In the genomic region with DNA sequence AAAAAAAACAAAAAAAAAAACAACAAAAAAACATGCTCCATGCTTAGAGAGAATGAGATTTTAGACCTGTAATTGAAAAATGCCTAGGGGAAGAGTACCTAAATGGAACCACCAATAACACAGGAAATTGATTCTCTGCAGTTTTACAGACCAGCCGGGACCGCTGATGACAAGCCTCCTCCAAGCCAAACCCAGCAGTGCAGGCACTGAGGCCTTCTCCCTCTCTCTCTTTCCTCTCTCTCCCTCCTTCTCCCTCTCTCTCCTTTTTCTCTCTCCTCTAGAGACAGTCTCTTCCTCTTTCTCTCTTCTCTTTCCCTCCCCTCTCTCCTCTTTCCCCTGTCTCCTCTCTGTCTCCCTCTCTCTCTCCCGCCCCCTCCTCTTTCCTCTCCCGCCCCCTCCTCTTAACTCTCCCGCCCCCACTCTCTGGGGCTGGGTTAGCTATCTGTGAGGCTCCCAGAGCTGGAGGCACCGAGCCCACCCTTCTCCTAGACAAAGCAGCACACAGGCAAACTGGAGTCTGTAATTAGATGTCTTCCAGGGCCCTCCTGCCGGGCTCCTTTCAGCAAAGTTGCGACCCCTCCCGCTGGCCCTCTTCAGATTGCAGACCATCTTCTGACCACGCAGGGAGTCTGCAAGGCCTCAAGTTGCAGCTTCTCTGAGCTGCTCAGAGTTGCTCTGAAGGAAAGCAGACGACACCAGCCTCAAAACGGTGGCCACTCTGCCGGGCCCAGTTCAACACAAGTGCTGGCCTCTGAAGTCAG, we compare ENCODE assay signal across 24 cellular contexts.
DNase-seq lines count a peak whose midpoint lies in the region; ATAC-seq and TF ChIP-seq lines count a peak whose summit lies in the region.
"Had no signal": no experiment of that assay in that cellular context is flagged by ENCODE, and none has a peak within 500 bp of the region (broad histone marks: within the 10 kb centered on the region; RNA-seq: fewer than 3 reads in every experiment).

No MANE protein-coding gene starts in this region.

- H3K79me2 ChIP-seq in trophoblast cell (ENCODE audit: control insufficient read depth, insufficient read depth, low read length, poor library complexity) = peaks cover 3% of the 10 kb centered on the region

- no peak for TF ChIP-seq CTCF in brain (conservative IDR thresholded peaks at IDR 0.05)
- TF ChIP-seq CTCF in CD4-positive, alpha-beta T cell (IDR thresholded peaks at IDR 0.05) = no peak

- H3K36me3 ChIP-seq in HUES64 (ENCODE audit: insufficient read depth, low read length) = no peaks in the 10 kb centered on the region
- no peaks in the 10 kb centered on the region for H3K36me3 ChIP-seq in trophoblast cell (ENCODE audit: control insufficient read depth in 1 of 2, insufficient read depth in 2 of 2, low read length in 2 of 2)
- H3K36me3 ChIP-seq: esophagus squamous epithelium, gastroesophageal sphincter, left lung had no signal

- H3K14ac ChIP-seq in trophoblast cell (ENCODE audit: low read length) = peak overlapping the region; percentile 57

- POLR2A ChIA-PET in CD4-positive, alpha-beta T cell (lab: Charles Lee) = no interaction called here

- H3K27me3 Mint-ChIP-seq in brain = peaks cover 5% of the 10 kb centered on the region
- H3K27me3 Mint-ChIP-seq in T-helper 2 cell treated with Interferon-gamma antibody and Interleukin-4, amounts not matched to agents 5 μg/mL and 100 μg/mL, for 36 hours (ENCODE audit: low read depth) = no peaks in the 10 kb centered on the region
- peaks cover 4% of the 10 kb centered on the region for H3K27me3 Mint-ChIP-seq in CD4-positive, alpha-beta T cell

- no peak overlapping the region for H3K23ac ChIP-seq in trophoblast cell (ENCODE audit: low read length)

- H3K18ac ChIP-seq in trophoblast cell (ENCODE audit: low read length) = peak overlapping the region; percentile 42

- CTCF ChIA-PET in CD4-positive, alpha-beta T cell (lab: Charles Lee) = no interaction called here

- H3K27ac Mint-ChIP-seq in brain = peak overlapping the region; percentile 42 to 98 (median 55)
- H3K27ac Mint-ChIP-seq in T-helper 2 cell treated with Interferon-gamma antibody and Interleukin-4, amounts not matched to agents 5 μg/mL and 100 μg/mL, for 36 hours = no peak overlapping the region
- H3K27ac Mint-ChIP-seq in CD4-positive, alpha-beta T cell = no peak overlapping the region
- H3K27ac Mint-ChIP-seq: CD8-positive, alpha-beta T cell; T-helper 1 cell treated with Interleukin-12 subunit alpha and Interleukin-12 subunit beta and Interleukin-4 antibody, amounts not matched to agents 30 μg/mL and 1 μg/mL, for 36 hours had no signal

- H3K4me1 Mint-ChIP-seq in brain = peaks cover 84% of the 10 kb centered on the region
- H3K4me1 Mint-ChIP-seq in T-helper 2 cell treated with Interferon-gamma antibody and Interleukin-4, amounts not matched to agents 5 μg/mL and 100 μg/mL, for 36 hours (ENCODE audit: low read depth) = no peaks in the 10 kb centered on the region
- no peaks in the 10 kb centered on the region for H3K4me1 Mint-ChIP-seq in CD4-positive, alpha-beta T cell (ENCODE audit: low read depth)

- H3K4me3 Mint-ChIP-seq in brain = peak overlapping the region in 2 of 5 experiments; percentile 44 to 59
- no peak overlapping the region for H3K4me3 Mint-ChIP-seq in T-helper 2 cell treated with Interferon-gamma antibody and Interleukin-4, amounts not matched to agents 5 μg/mL and 100 μg/mL, for 36 hours
- H3K4me3 Mint-ChIP-seq in CD4-positive, alpha-beta T cell = no peak overlapping the region
- H3K4me3 Mint-ChIP-seq: CD8-positive, alpha-beta T cell; T-helper 1 cell treated with Interleukin-12 subunit alpha and Interleukin-12 subunit beta and Interleukin-4 antibody, amounts not matched to agents 30 μg/mL and 1 μg/mL, for 36 hours had no signal

- no peak overlapping the region for H3K4ac ChIP-seq in trophoblast cell (ENCODE audit: low read depth, low read length)

- no peak overlapping the region for H2AFZ ChIP-seq in trophoblast cell (ENCODE audit: insufficient read depth, low read length, poor library complexity)

- peaks cover 52% of the 10 kb centered on the region for H3K79me1 ChIP-seq in trophoblast cell (ENCODE audit: low read length)

- H3K36me3 Mint-ChIP-seq in brain = peaks cover 5% of the 10 kb centered on the region
- H3K36me3 Mint-ChIP-seq in T-helper 2 cell treated with Interferon-gamma antibody and Interleukin-4, amounts not matched to agents 5 μg/mL and 100 μg/mL, for 36 hours (ENCODE audit: low read depth) = no peaks in the 10 kb centered on the region
- no peaks in the 10 kb centered on the region for H3K36me3 Mint-ChIP-seq in CD4-positive, alpha-beta T cell (ENCODE audit: low read depth)
- H3K36me3 Mint-ChIP-seq: CD8-positive, alpha-beta T cell had no signal

- peak overlapping the region; percentile 14; the same call in 1 of the 2 replicates for H3K4me3 ChIP-seq in HUES64 (ENCODE audit: low read length)
- no peak overlapping the region for H3K4me3 ChIP-seq in trophoblast cell (ENCODE audit: low read depth, low read length)
- H3K4me3 ChIP-seq: esophagus squamous epithelium, gastroesophageal sphincter, left lung, testis had no signal

- peaks cover 0 to 19% (median 15%) of the 10 kb centered on the region in 5 experiments for H3K9me3 Mint-ChIP-seq in brain
- no peaks in the 10 kb centered on the region for H3K9me3 Mint-ChIP-seq in T-helper 2 cell treated with Interferon-gamma antibody and Interleukin-4, amounts not matched to agents 5 μg/mL and 100 μg/mL, for 36 hours
- H3K9me3 Mint-ChIP-seq in CD4-positive, alpha-beta T cell = no peaks in the 10 kb centered on the region
- H3K9me3 Mint-ChIP-seq: CD8-positive, alpha-beta T cell; T-helper 1 cell treated with Interleukin-12 subunit alpha and Interleukin-12 subunit beta and Interleukin-4 antibody, amounts not matched to agents 30 μg/mL and 1 μg/mL, for 36 hours had no signal

- H3K27me3 ChIP-seq in HUES64 (ENCODE audit: insufficient read depth, low read length) (no peaks in the 10 kb centered on the region), trophoblast cell (ENCODE audit: insufficient read depth, low read length) (no peaks in the 10 kb centered on the region)
- no peaks in the 10 kb centered on the region for H3K27me3 ChIP-seq in CD4-positive, alpha-beta T cell (ENCODE audit: control insufficient read depth, insufficient read depth, low read length)
- H3K27me3 ChIP-seq: esophagus squamous epithelium, testis had no signal

- H3K9ac ChIP-seq in HUES64 (ENCODE audit: low read depth, low read length) (no peak overlapping the region), trophoblast cell (ENCODE audit: low read length) (no peak overlapping the region)

- H2BK12ac ChIP-seq in trophoblast cell (ENCODE audit: low read length) = peak overlapping the region; percentile 47

- H4K91ac ChIP-seq in trophoblast cell (ENCODE audit: low read depth, low read length) = peak overlapping the region; percentile 96

- ATAC-seq in GM19328 (IDR thresholded peaks at IDR 0.05; ENCODE audit: unreplicated experiment) = no peak
- no peak for ATAC-seq in CD4-positive, alpha-beta T cell (ENCODE audit: poor library complexity)
- ATAC-seq: CD8-positive, alpha-beta T cell; gastroesophageal sphincter; left lung; Panc1 had no signal

- H4K8ac ChIP-seq in trophoblast cell (ENCODE audit: low read depth, low read length) = peak overlapping the region; percentile 40

- H2BK5ac ChIP-seq in trophoblast cell (ENCODE audit: low read depth, low read length, poor library complexity) = peak overlapping the region; percentile 89

- no peak overlapping the region for H2AK5ac ChIP-seq in trophoblast cell (ENCODE audit: low read length)

- no peak overlapping the region for H4K12ac ChIP-seq in trophoblast cell (ENCODE audit: low read depth, low read length)

- H3K27ac ChIP-seq in HUES64 (ENCODE audit: low read depth, low read length) = peak overlapping the region; percentile 61; the same call in 1 of the 2 replicates
- peak overlapping the region; percentile 93 for H3K27ac ChIP-seq in trophoblast cell (ENCODE audit: low read depth, low read length)
- H3K27ac ChIP-seq in CD4-positive, alpha-beta T cell (ENCODE audit: low read depth, low read length) = no peak overlapping the region
- H3K27ac ChIP-seq: esophagus squamous epithelium, gastroesophageal sphincter, left lung, testis had no signal

- H2BK120ac ChIP-seq in trophoblast cell (ENCODE audit: insufficient read depth, low read length, poor library complexity) = peak overlapping the region; percentile 71

- DNase-seq in left kidney (ENCODE audit: low read depth, low spot score) (peak; percentile 56), trophoblast cell (no peak), T-helper 9 cell (no peak)
- DNase-seq in T-helper 2 cell treated with Interferon-gamma antibody and Interleukin-4, amounts not matched to agents 5 μg/mL and 100 μg/mL, for 36 hours (ENCODE audit: low spot score) = no peak
- DNase-seq in CD4-positive, alpha-beta T cell = no peak
- DNase-seq: activated CD4-positive, alpha-beta T cell treated with anti-CD3 and anti-CD28 coated beads, Interleukin-2, amount 50 U/mL, for 1 hour; activated effector memory CD4-positive, alpha-beta T cell treated with anti-CD3 and anti-CD28 coated beads, Interleukin-2, amount 50 U/mL, for 16 hours; CD8-positive, alpha-beta T cell; DMS53; esophagus squamous epithelium; Karpas-422; left lung; NCI-H1930; NCI-H446; NK-92 treated with Interleukin-12 subunit alpha and Interleukin-12 subunit beta, amount 100 ng/mL, for 24 hours; small intestine; stimulated activated naive CD4-positive, alpha-beta T cell; testis had no signal

- H3K9me3 ChIP-seq in HUES64 (ENCODE audit: insufficient read depth, low read depth, low read length) (no peaks in the 10 kb centered on the region), trophoblast cell (ENCODE audit: insufficient read depth, low read depth, low read length) (peaks cover 2% of the 10 kb centered on the region)
- H3K9me3 ChIP-seq in CD4-positive, alpha-beta T cell (ENCODE audit: control insufficient read depth, low read length) = no peaks in the 10 kb centered on the region
- H3K9me3 ChIP-seq: esophagus squamous epithelium, left lung, testis had no signal

- 12% methylated on average over 10 of the region's 13 CpGs for WGBS in HUES64
- no CpG with 5 or more reads among the region's 13 CpGs for WGBS in trophoblast cell (ENCODE audit: extremely low coverage, insufficient coverage, insufficient read length)

- H3K4me2 ChIP-seq in trophoblast cell (ENCODE audit: low read length) = peak overlapping the region; percentile 25

- H3K4me1 ChIP-seq in HUES64 (ENCODE audit: insufficient read depth, low read length) = peaks cover 56% of the 10 kb centered on the region
- H3K4me1 ChIP-seq in trophoblast cell (ENCODE audit: control insufficient read depth in 1 of 2, insufficient read depth in 2 of 2, low read length in 2 of 2) = peaks cover 37 to 53% of the 10 kb centered on the region in 2 experiments
- H3K4me1 ChIP-seq: gastroesophageal sphincter, left lung had no signal

- intact Hi-C loops in CD4-positive, alpha-beta T cell (cut with DNase I, micrococcal nuclease) = no loop called here

Comparison
In these comparisons a context has a peak if more than half of its experiments do, and no peak if none do; other contexts are left out.
1. H3K27ac Mint-ChIP-seq: peak in brain (5 of 5); none in T-helper 2 cell treated with Interferon-gamma antibody and Interleukin-4, amounts not matched to agents 5 μg/mL and 100 μg/mL, for 36 hours (single experiment) and CD4-positive, alpha-beta T cell (single experiment).